In the genomic region with DNA sequence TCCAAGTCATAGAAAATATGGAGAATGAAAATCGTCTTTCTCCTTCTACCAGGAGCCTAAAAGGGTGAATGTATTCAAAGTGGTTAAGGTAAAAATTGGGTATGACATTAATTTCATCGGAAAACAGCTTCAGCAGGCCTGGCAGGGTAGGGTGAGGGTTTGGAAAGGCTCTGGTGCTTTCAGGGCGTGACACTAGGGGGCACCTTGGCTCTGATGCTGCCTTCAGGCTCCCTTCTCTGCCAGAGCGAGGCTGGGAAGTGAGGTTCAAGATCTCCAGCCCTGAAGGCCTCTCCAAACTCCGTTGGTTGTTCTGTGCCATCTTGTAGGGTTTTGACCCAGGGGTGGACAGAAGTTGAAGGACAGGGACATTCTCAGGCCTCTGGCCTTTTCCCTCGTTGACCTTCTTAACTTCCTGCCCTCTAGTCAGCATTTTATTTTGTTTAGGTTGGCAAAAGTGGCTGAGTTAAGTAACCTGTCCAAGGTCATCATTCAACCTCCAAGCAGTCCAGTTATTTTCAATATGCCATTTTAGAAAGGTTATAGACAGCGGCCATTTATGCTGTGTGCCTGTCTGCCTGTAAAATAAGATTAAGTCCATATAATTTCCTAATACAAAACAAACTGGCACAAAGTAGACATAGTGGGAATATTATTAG, we compare ENCODE assay signal across 11 cellular contexts. TPM values are rescaled to one million over a fixed set of nuclear protein-coding genes. Genes with fewer than 3 reads are reported as not detected.
DNase-seq lines count a peak whose midpoint lies in the region; ATAC-seq and TF ChIP-seq lines count a peak whose summit lies in the region.
"Had no signal": no experiment of that assay in that cellular context is flagged by ENCODE, and none has a peak within 500 bp of the region (broad histone marks: within the 10 kb centered on the region; RNA-seq: fewer than 3 reads in every experiment).

No MANE protein-coding gene starts in this region.

- no peak overlapping the region for H3K27ac Mint-ChIP-seq in progenitor cell of endocrine pancreas
- H3K27ac Mint-ChIP-seq: CD4-positive, CD25-positive, alpha-beta regulatory T cell; naive B cell had no signal

- H3K4me1 ChIP-seq in Karpas-422 (ENCODE audit: low read length): peaks cover 100% of the 10 kb centered on the region
- H3K4me1 ChIP-seq in gastrocnemius medialis: no peaks in the 10 kb centered on the region

- no peaks in the 10 kb centered on the region for H4K20me1 ChIP-seq in Karpas-422 (ENCODE audit: insufficient read depth, low read depth, low read length)

- peak overlapping the region; percentile 99 for H3K27ac ChIP-seq in Karpas-422 (ENCODE audit: low read length)
- no peak overlapping the region for H3K27ac ChIP-seq in gastrocnemius medialis

- H3K4me2 ChIP-seq in Karpas-422 (ENCODE audit: low read depth, low read length, poor library complexity, severe bottlenecking): peak overlapping the region; percentile 81

- no peaks in the 10 kb centered on the region for H3K9me3 Mint-ChIP-seq in progenitor cell of endocrine pancreas (ENCODE audit: low read depth)
- H3K9me3 Mint-ChIP-seq: CD4-positive, CD25-positive, alpha-beta regulatory T cell; naive B cell had no signal

- H3K9me3 ChIP-seq in Karpas-422 (ENCODE audit: low read length) (no peaks in the 10 kb centered on the region), gastrocnemius medialis (no peaks in the 10 kb centered on the region)

- H3K4me3 Mint-ChIP-seq in progenitor cell of endocrine pancreas (ENCODE audit: low read depth): no peak overlapping the region
- H3K4me3 Mint-ChIP-seq: CD4-positive, CD25-positive, alpha-beta regulatory T cell; naive B cell had no signal

- ATAC-seq in gastrocnemius medialis: no peak

- H3K9me2 ChIP-seq in Karpas-422 (replicated peaks; ENCODE audit: insufficient read depth, low read length): no peaks in the 10 kb centered on the region

- H3K4me3 ChIP-seq in Karpas-422 (ENCODE audit: low read length): no peak overlapping the region
- no peak overlapping the region for H3K4me3 ChIP-seq in astrocyte of the spinal cord (ENCODE audit: low read depth, low read length)
- no peak overlapping the region for H3K4me3 ChIP-seq in gastrocnemius medialis

- DNase-seq in activated CD4-positive, alpha-beta T cell treated with anti-CD3 and anti-CD28 coated beads for 48 hours: peak; percentile 44
- DNase-seq in activated CD4-positive, alpha-beta T cell treated with anti-CD3 and anti-CD28 coated beads, Interleukin-2, amount 50 U/mL, for 4 hours: no peak
- DNase-seq in Karpas-422 (peak; percentile 77), astrocyte of the spinal cord (ENCODE audit: low read depth, low spot score) (no peak), progenitor cell of endocrine pancreas (ENCODE audit: low spot score, unreplicated experiment) (no peak), gastrocnemius medialis (no peak), putamen (ENCODE audit: low spot score) (no peak), occipital lobe (lab: John Stamatoyannopoulos, UW) (no peak)
- DNase-seq: GOT3, naive B cell had no signal

- H3K36me3 ChIP-seq in Karpas-422 (ENCODE audit: insufficient read depth, low read length) (peaks cover 7% of the 10 kb centered on the region; the same call in 1 of the 2 replicates), gastrocnemius medialis (no peaks in the 10 kb centered on the region)

- H3K27me3 Mint-ChIP-seq in progenitor cell of endocrine pancreas: no peaks in the 10 kb centered on the region
- H3K27me3 Mint-ChIP-seq: naive B cell had no signal

- no peaks in the 10 kb centered on the region for H3K27me3 ChIP-seq in Karpas-422 (ENCODE audit: low read length)
- H3K27me3 ChIP-seq in gastrocnemius medialis: no peaks in the 10 kb centered on the region

- intact Hi-C loops in gastrocnemius medialis (cut with DNase I; ENCODE audit: low total_unique reads): no loop called here

- H3K9ac ChIP-seq in Karpas-422 (ENCODE audit: low read length): peak overlapping the region; percentile 2; the same call in 1 of the 2 replicates

- in situ Hi-C loops in astrocyte of the spinal cord (cut with HindIII; ENCODE audit: low sequenced_read_pairs): no loop called here
- in situ Hi-C loops in gastrocnemius medialis (cut with MboI; ENCODE audit: low sequenced_read_pairs in 4 of 4): no loop called here

- peak; percentile 19 for TF ChIP-seq CTCF in astrocyte of the spinal cord (IDR thresholded peaks at IDR 0.05; ENCODE audit: low read depth, low read length)
- peak; percentile 20 for TF ChIP-seq CTCF in progenitor cell of endocrine pancreas (IDR thresholded peaks at IDR 0.05; ENCODE audit: unreplicated experiment)
- no peak for TF ChIP-seq CTCF in gastrocnemius medialis (IDR thresholded peaks at IDR 0.05 in 4 of 5, conservative IDR thresholded peaks at IDR 0.05 in 1 of 5)

- H3K4me1 Mint-ChIP-seq in progenitor cell of endocrine pancreas (ENCODE audit: low read depth): no peaks in the 10 kb centered on the region

- H3K79me2 ChIP-seq in Karpas-422 (ENCODE audit: low read length): peaks cover 91% of the 10 kb centered on the region

- no peak for TF ChIP-seq POLR2A in gastrocnemius medialis (IDR thresholded peaks at IDR 0.05)

- H2AFZ ChIP-seq in Karpas-422 (ENCODE audit: low read length): no peak overlapping the region

- H3K36me3 Mint-ChIP-seq in progenitor cell of endocrine pancreas (ENCODE audit: insufficient read depth): no peaks in the 10 kb centered on the region
- H3K36me3 Mint-ChIP-seq: CD4-positive, CD25-positive, alpha-beta regulatory T cell; naive B cell had no signal

RNA-seq across cellular contexts. Expression of a gene that starts 40.3 kb away (rescaled TPM):
- 133 and 187 TPM in 2 replicates for total RNA-seq in Karpas-422 (2014; rRNA removed; shearing (Covaris generic); ENCODE audit: low replicate concordance)
- total RNA-seq in progenitor cell of endocrine pancreas (2.6 and 4.0 TPM in 2 replicates), gastrocnemius medialis (10 to 100 TPM in 2 of 4 donors, 1 to 10 TPM in 2; 2.7 to 42.5 (median 11.9) TPM), occipital lobe (12.9 TPM)

Comparison
In these comparisons a context has a peak if more than half of its experiments do, and no peak if none do; other contexts are left out.
1. DNase-seq: peak in activated CD4-positive, alpha-beta T cell treated with anti-CD3 and anti-CD28 coated beads for 48 hours (single experiment) and Karpas-422 (single experiment); none in activated CD4-positive, alpha-beta T cell treated with anti-CD3 and anti-CD28 coated beads, Interleukin-2, amount 50 U/mL, for 4 hours (0 of 2), astrocyte of the spinal cord (single experiment), progenitor cell of endocrine pancreas (single experiment), gastrocnemius medialis (0 of 2), putamen (single experiment) and occipital lobe (single experiment).
2. CTCF ChIP-seq: peak in astrocyte of the spinal cord (single experiment) and progenitor cell of endocrine pancreas (single experiment); none in gastrocnemius medialis (0 of 5).